In genomic region chr3:151283387-151283786, GRCh38 we compare ENCODE assay signal across 18 cellular contexts. TPM values are rescaled to one million over a fixed set of nuclear protein-coding genes. Genes with fewer than 3 reads are reported as not detected.
DNase-seq lines count a peak whose midpoint lies in the region; ATAC-seq and TF ChIP-seq lines count a peak whose summit lies in the region.
"Had no signal": no experiment of that assay in that cellular context is flagged by ENCODE, and none has a peak within 500 bp of the region (broad histone marks: within the 10 kb centered on the region; RNA-seq: fewer than 3 reads in every experiment).

No MANE protein-coding gene starts in this region.

- no peaks in the 10 kb centered on the region for H4K20me1 ChIP-seq in BLaER1

- H2AFZ ChIP-seq in ACC112 (ENCODE audit: low read length, unreplicated experiment): peak overlapping the region; percentile 89

- POLR2A ChIA-PET in activated CD8-positive, alpha-beta T cell treated with anti-CD3 and anti-CD28 coated beads for 36 hours (lab: Charles Lee): interaction anchor here (0.6 kb wide), 1 partner anchor 24 kb away, joined by 3 read pairs; no protein-coding TSS in a partner anchor

- H3K27me3 ChIP-seq in ACC112 (ENCODE audit: insufficient read depth, low read length): no peaks in the 10 kb centered on the region
- H3K27me3 ChIP-seq in BLaER1: no peaks in the 10 kb centered on the region
- H3K27me3 ChIP-seq: pancreas, suprapubic skin had no signal

- peak overlapping the region; percentile 51; the same call in 1 of the 2 replicates for H3K4me2 ChIP-seq in BLaER1

- no peaks in the 10 kb centered on the region for H3K27me3 Mint-ChIP-seq in activated CD8-positive, alpha-beta T cell treated with anti-CD3 and anti-CD28 coated beads for 36 hours
- H3K27me3 Mint-ChIP-seq: naive thymus-derived CD8-positive, alpha-beta T cell had no signal

- H3K9ac ChIP-seq in BLaER1: no peak overlapping the region

- DNase-seq in activated CD8-positive, alpha-beta T cell treated with anti-CD3 and anti-CD28 coated beads for 36 hours: no peak
- no peak for DNase-seq in AG08396 (ENCODE audit: low spot score)
- DNase-seq in epidermal melanocyte (ENCODE audit: insufficient read length, low spot score): no peak
- no peak for DNase-seq in stimulated activated naive CD4-positive, alpha-beta T cell treated with Interleukin-2 at 50 U/mL for 16 hours (lab: John Stamatoyannopoulos, UW)
- DNase-seq: pancreas; stimulated activated CD4-positive, alpha-beta T cell treated with anti-CD3 and anti-CD28 coated beads, Interleukin-4, amount 100 ng/mL, for 1 hour had no signal

- H3K36me3 ChIP-seq in ACC112 (ENCODE audit: insufficient read depth, low read length) (no peaks in the 10 kb centered on the region), BLaER1 (no peaks in the 10 kb centered on the region), mesodermal cell (ENCODE audit: control insufficient read depth, insufficient read depth, low read length) (no peaks in the 10 kb centered on the region)
- H3K36me3 ChIP-seq: pancreas, suprapubic skin had no signal

- no peaks in the 10 kb centered on the region for H3K79me2 ChIP-seq in ACC112 (ENCODE audit: control insufficient read depth, insufficient read depth, low read length, unreplicated experiment)

- intact Hi-C loops in activated CD8-positive, alpha-beta T cell treated with anti-CD3 and anti-CD28 coated beads for 36 hours (cut with micrococcal nuclease): loop anchor here (1.0 kb wide), 2 partner anchors 55 to 115 kb away; no protein-coding TSS in a partner anchor

- H3K36me3 Mint-ChIP-seq in activated CD8-positive, alpha-beta T cell treated with anti-CD3 and anti-CD28 coated beads for 36 hours (ENCODE audit: low read depth): no peaks in the 10 kb centered on the region
- H3K36me3 Mint-ChIP-seq: naive thymus-derived CD8-positive, alpha-beta T cell had no signal

- H3K4me1 ChIP-seq in ACC112 (ENCODE audit: control insufficient read depth, insufficient read depth, low read length, unreplicated experiment) (peaks cover 20% of the 10 kb centered on the region), BLaER1 (peaks cover 38% of the 10 kb centered on the region), mesodermal cell (ENCODE audit: control insufficient read depth, insufficient read depth, low read length, poor library complexity, severe bottlenecking) (peaks cover 7% of the 10 kb centered on the region)
- H3K4me1 ChIP-seq: pancreas had no signal

- H3K27ac ChIP-seq in ACC112 (ENCODE audit: low read depth, low read length): peak overlapping the region; percentile 69
- no peak overlapping the region for H3K27ac ChIP-seq in BLaER1
- peak overlapping the region; percentile 57 for H3K27ac ChIP-seq in mesodermal cell (ENCODE audit: low read depth, low read length, severe bottlenecking)
- H3K27ac ChIP-seq: pancreas, suprapubic skin had no signal

- H3K4me3 ChIP-seq in ACC112 (ENCODE audit: low read depth, low read length) (no peak overlapping the region), BLaER1 (no peak overlapping the region), mesodermal cell (ENCODE audit: extremely low read depth, insufficient read depth, low read length, poor library complexity, severe bottlenecking) (no peak overlapping the region)
- H3K4me3 ChIP-seq: lung, pancreas, suprapubic skin had no signal

- H3K4me3 Mint-ChIP-seq in activated CD8-positive, alpha-beta T cell treated with anti-CD3 and anti-CD28 coated beads for 36 hours: no peak overlapping the region
- H3K4me3 Mint-ChIP-seq: naive thymus-derived CD8-positive, alpha-beta T cell had no signal

- ATAC-seq in activated CD8-positive, alpha-beta T cell treated with anti-CD3 and anti-CD28 coated beads for 36 hours: peak; percentile 34

- H3K27ac Mint-ChIP-seq in activated CD8-positive, alpha-beta T cell treated with anti-CD3 and anti-CD28 coated beads for 36 hours: peak overlapping the region; percentile 29

- no peaks in the 10 kb centered on the region for H3K9me3 ChIP-seq in BLaER1
- no peaks in the 10 kb centered on the region for H3K9me3 ChIP-seq in mesodermal cell (ENCODE audit: control insufficient read depth, low read length)
- H3K9me3 ChIP-seq: pancreas, suprapubic skin had no signal

- peaks cover 34% of the 10 kb centered on the region for H3K4me1 Mint-ChIP-seq in activated CD8-positive, alpha-beta T cell treated with anti-CD3 and anti-CD28 coated beads for 36 hours (ENCODE audit: low read depth)

- H3K9me3 Mint-ChIP-seq in activated CD8-positive, alpha-beta T cell treated with anti-CD3 and anti-CD28 coated beads for 36 hours: no peaks in the 10 kb centered on the region
- H3K9me3 Mint-ChIP-seq: naive thymus-derived CD8-positive, alpha-beta T cell had no signal

- CTCF ChIA-PET in activated CD8-positive, alpha-beta T cell treated with anti-CD3 and anti-CD28 coated beads for 36 hours (lab: Charles Lee): interaction anchor here (1.0 to 9.2 kb wide), 15 partner anchors 15 to 127 kb away, joined by 4 to 254 read pairs (median 9); no protein-coding TSS in a partner anchor

- 100% methylated on average over 1 of the region's 4 CpGs for WGBS in mesodermal cell (ENCODE audit: insufficient coverage in 2 of 2), 2 experiments

- no peak for TF ChIP-seq CTCF in activated CD8-positive, alpha-beta T cell treated with anti-CD3 and anti-CD28 coated beads for 36 hours (IDR thresholded peaks at IDR 0.05)

RNA-seq across cellular contexts. Expression of gene P2RY14, which starts 5.0 kb away (rescaled TPM):
- under 1 TPM; 0.51 to 0.70 TPM for total RNA-seq in activated CD8-positive, alpha-beta T cell treated with anti-CD3 and anti-CD28 coated beads for 36 hours
- 0.41 TPM for polyA plus RNA-seq in mesodermal cell (2013, experiment 1 of 2)
- polyA plus RNA-seq in mesodermal cell (2013, experiment 2 of 2): not detected
- total RNA-seq: fibroblast of lung, NCI-H460 had no signal
- polyA plus RNA-seq: BJ; naive thymus-derived CD8-positive, alpha-beta T cell had no signal

RNA-seq across cellular contexts. Expression of gene GPR87, which starts 33.2 kb away (rescaled TPM):
- not detected for total RNA-seq in activated CD8-positive, alpha-beta T cell treated with anti-CD3 and anti-CD28 coated beads for 36 hours
- polyA plus RNA-seq in mesodermal cell (2013, experiment 1 of 2): 2.1 TPM
- 2.1 TPM for polyA plus RNA-seq in mesodermal cell (2013, experiment 2 of 2)
- total RNA-seq: cardiac septum; naive thymus-derived CD8-positive, alpha-beta T cell; NCI-H460; pancreas; skeletal muscle tissue had no signal
- polyA plus RNA-seq: BJ; naive thymus-derived CD8-positive, alpha-beta T cell; pancreas had no signal

RNA-seq across cellular contexts. Expression of gene P2RY13, which starts 46.0 kb away (rescaled TPM):
- total RNA-seq in activated CD8-positive, alpha-beta T cell treated with anti-CD3 and anti-CD28 coated beads for 36 hours: not detected
- not detected for polyA plus RNA-seq in mesodermal cell (2013, experiment 1 of 2)
- polyA plus RNA-seq in mesodermal cell (2013, experiment 2 of 2): not detected
- total RNA-seq: fibroblast of lung; naive thymus-derived CD8-positive, alpha-beta T cell; NCI-H460; T-helper 1 cell treated with Interleukin-12 subunit alpha and Interleukin-12 subunit beta and Interleukin-4 antibody, amounts not matched to agents 30 ng/mL and 1 ng/mL, for 36 hours had no signal
- polyA plus RNA-seq: BJ had no signal
